ENCODE assay signal across 1 cellular context in genomic region chr19:12954150-12954962, GRCh38.
A peak's percentile ranks its signal among the peaks of the same experiment; 100 is the strongest.
TF ChIP-seq lines count a peak whose summit lies in the region.

No MANE protein-coding gene starts in this region.

TF ChIP-seq in H1, 55 proteins besides CTCF, POLR2A, EP300 and RAD21:
- no peak for TF ChIP-seq PHF8 (conservative IDR thresholded peaks at IDR 0.05; ENCODE audit: low read depth, low read length)
- TF ChIP-seq POLR2AphosphoS5 (IDR thresholded peaks at IDR 0.05; ENCODE audit: low read depth, low read length), result peak; percentile 5; the same call in 1 of the 2 replicates
- no peak for TF ChIP-seq SP2 (IDR thresholded peaks at IDR 0.05; ENCODE audit: low read length)
